In the genomic region with DNA sequence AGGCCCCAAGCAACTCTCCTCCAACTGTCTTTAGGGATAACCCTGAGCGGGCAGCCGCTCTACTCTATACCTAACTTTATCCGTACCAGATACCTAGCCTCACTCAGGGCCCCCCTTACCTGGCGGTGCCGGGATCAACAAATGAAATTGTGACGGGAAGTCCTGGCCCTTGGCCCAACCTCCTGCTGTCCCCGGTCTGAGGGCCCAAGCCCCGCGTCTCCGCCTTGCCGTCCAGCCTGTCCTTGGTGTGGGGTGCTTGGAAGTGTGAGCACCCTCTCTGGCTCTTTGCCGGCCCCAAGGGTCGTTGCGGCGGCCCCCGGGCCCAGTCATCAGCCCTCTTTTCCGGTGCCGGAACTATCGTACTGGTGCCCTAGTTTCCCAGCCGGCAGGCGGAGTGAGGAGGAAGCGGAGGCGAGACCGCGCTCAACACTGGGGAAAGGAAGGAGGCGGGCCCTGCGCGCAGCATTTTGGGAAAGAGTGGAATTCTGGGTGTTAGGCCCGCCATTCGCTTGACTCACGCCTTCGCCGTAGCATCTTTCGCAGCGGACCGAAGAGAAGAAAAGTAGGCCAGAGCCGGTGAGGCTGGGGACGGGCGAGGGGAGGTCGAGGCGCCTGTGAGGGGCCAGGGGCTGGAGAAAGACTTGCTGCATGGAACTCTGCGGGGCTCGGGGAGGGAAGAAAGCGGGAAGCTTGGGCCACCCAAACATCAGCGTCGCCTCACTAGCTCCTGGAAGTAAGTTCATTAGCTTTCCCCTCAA, we compare ENCODE assay signal across 8 cellular contexts. TPM values are rescaled to one million over a fixed set of nuclear protein-coding genes. Genes with fewer than 3 reads are reported as not detected.
DNase-seq lines count a peak whose midpoint lies in the region; ATAC-seq and TF ChIP-seq lines count a peak whose summit lies in the region.

Gene SNRPD3, plus strand, starts transcription at position 504 of the 758 bp plus-strand sequence. CDS start 1,676 bp downstream, outside the sequence.

- POLR2A ChIA-PET in AG04449 (lab: Yijun Ruan, JAX): interaction anchor here (1.3 kb wide), 1 partner anchor 11 kb away, joined by 8 read pairs; no protein-coding TSS in a partner anchor

- peaks cover 90% of the 10 kb centered on the region for H3K79me2 ChIP-seq in mammary epithelial cell (ENCODE audit: insufficient read depth, low read length)

- H3K9me3 ChIP-seq in mammary epithelial cell (replicated peaks; ENCODE audit: insufficient read depth, low read length) (no peaks in the 10 kb centered on the region), iPS-20b (ENCODE audit: insufficient read depth, low read depth, low read length) (no peaks in the 10 kb centered on the region)

- peaks cover 24% of the 10 kb centered on the region for H3K4me1 ChIP-seq in mammary epithelial cell (ENCODE audit: insufficient read depth, low read length)
- peaks cover 10% of the 10 kb centered on the region for H3K4me1 ChIP-seq in iPS-20b (ENCODE audit: insufficient read depth, low read length)

- ATAC-seq in GM18870 (IDR thresholded peaks at IDR 0.05; ENCODE audit: unreplicated experiment): peak; percentile 55
- ATAC-seq in HG03108 (IDR thresholded peaks at IDR 0.05; ENCODE audit: unreplicated experiment): peak; percentile 45

- H3K36me3 ChIP-seq in mammary epithelial cell (ENCODE audit: insufficient read depth, low read length): peaks cover 16% of the 10 kb centered on the region
- peaks cover 36% of the 10 kb centered on the region for H3K36me3 ChIP-seq in iPS-20b (ENCODE audit: insufficient read depth, low read depth, low read length)

- no TSS peak for BruUV-seq in mammary epithelial cell (replicated peaks; lab: Mats Ljungman, UMichigan)

- DNase-seq in AG04449 (ENCODE audit: low read depth, low spot score) (peak; percentile 59), NCI-H2196 (lab: John Stamatoyannopoulos, UW; ENCODE audit: unreplicated experiment) (peak; percentile 81), mammary epithelial cell (peak; percentile 90)

- intact Hi-C loops in mammary epithelial cell (cut with micrococcal nuclease): loop anchor here (5.0 kb wide), 1 partner anchor 37 kb away; the partner anchor contains the start of gene LRRC75B

- H3K4me2 ChIP-seq in mammary epithelial cell (ENCODE audit: insufficient read depth, low read depth, low read length): peak within 1 kb of the TSS; percentile 97

- dilution Hi-C loops in mammary epithelial cell (cut with HindIII; ENCODE audit: low sequenced_read_pairs): no loop called here

- H3K9ac ChIP-seq in mammary epithelial cell (ENCODE audit: insufficient read depth, low read length) (peak within 1 kb of the TSS; percentile 96), iPS-20b (ENCODE audit: low read depth, low read length) (peak within 1 kb of the TSS; percentile 99)

- no peaks in the 10 kb centered on the region for H3K27me3 ChIP-seq in mammary epithelial cell (ENCODE audit: insufficient read depth, low read length)
- H3K27me3 ChIP-seq in iPS-20b (ENCODE audit: insufficient read depth, low read length): no peaks in the 10 kb centered on the region

- H3K4me3 ChIP-seq in AG04449 (ENCODE audit: low read depth, low read length): peak within 1 kb of the TSS; percentile 98
- H3K4me3 ChIP-seq in WI38 (ENCODE audit: low read depth, low read length): peak within 1 kb of the TSS; percentile 99
- peak within 1 kb of the TSS; percentile 87 to 97 (median 94) for H3K4me3 ChIP-seq in mammary epithelial cell (replicated peaks in 1 of 3; ENCODE audit: insufficient read depth in 1 of 3, low read depth in 2 of 3, low read length in 3 of 3)
- H3K4me3 ChIP-seq in iPS-20b (ENCODE audit: low read length): peak within 1 kb of the TSS; percentile 98
- H3K4me3 ChIP-seq in skin epidermis: peak within 1 kb of the TSS; percentile 67 to 98 (median 84)

- in situ Hi-C loops in mammary epithelial cell (cut with MboI; ENCODE audit: low sequenced_read_pairs in 2 of 2): no loop called here

- H2AFZ ChIP-seq in mammary epithelial cell (ENCODE audit: low read depth, low read length): peak within 1 kb of the TSS; percentile 95

- H4K20me1 ChIP-seq in mammary epithelial cell (ENCODE audit: insufficient read depth, low read length): no peaks in the 10 kb centered on the region

- WGBS in mammary epithelial cell (ENCODE audit: low coverage, missing lambda C conversion rate): under 1% methylated on average over 26 of the region's 46 CpGs

- CTCF ChIA-PET in AG04449 (lab: Yijun Ruan, JAX) (interaction anchor here (1.3 kb wide), 1 partner anchor 9 kb away, joined by 4 read pairs; no protein-coding TSS in a partner anchor), mammary epithelial cell (lab: Charles Lee; ENCODE audit: low non-redundant PET) (interaction anchor here (0.6 kb wide), 1 partner anchor 448 kb away, joined by 15 read pairs; no protein-coding TSS in a partner anchor)

- TF ChIP-seq CTCF in AG04449 (IDR thresholded peaks at IDR 0.05; ENCODE audit: insufficient read depth, low read length, missing control alignments) (no peak), WI38 (IDR thresholded peaks at IDR 0.05; ENCODE audit: low read depth, low read length) (no peak), mammary epithelial cell (conservative IDR thresholded peaks at IDR 0.05 in 1 of 2, IDR thresholded peaks at IDR 0.05 in 1 of 2; ENCODE audit: extremely low read depth in 1 of 2, insufficient read depth in 1 of 2, low read depth in 1 of 2, low read length in 2 of 2) (peak in 1 of 2 donors; percentile 41)

- H3K27ac ChIP-seq in mammary epithelial cell (ENCODE audit: insufficient read depth, low read depth, low read length) (peak within 1 kb of the TSS; percentile 90), iPS-20b (ENCODE audit: low read length) (peak within 1 kb of the TSS; percentile 100), skin epidermis (peak within 1 kb of the TSS; percentile 86 to 99 (median 98))

RNA-seq across cellular contexts. Expression of gene SNRPD3, which starts in this region (rescaled TPM):
- total RNA-seq in mammary epithelial cell: 10 to 100 TPM; 74.8 to 99.7 TPM
- 358 TPM for polyA plus RNA-seq in mammary epithelial cell
- 282 TPM for polyA minus RNA-seq in mammary epithelial cell

Comparison
In these comparisons a context has a peak if more than half of its experiments do, and no peak if none do; other contexts are left out.
1. Peak in every context shown above with its lines: DNase-seq, ATAC-seq, H3K4me3 ChIP-seq and H3K27ac ChIP-seq.